8 cellular contexts compared by ENCODE assay signal in the genomic region with DNA sequence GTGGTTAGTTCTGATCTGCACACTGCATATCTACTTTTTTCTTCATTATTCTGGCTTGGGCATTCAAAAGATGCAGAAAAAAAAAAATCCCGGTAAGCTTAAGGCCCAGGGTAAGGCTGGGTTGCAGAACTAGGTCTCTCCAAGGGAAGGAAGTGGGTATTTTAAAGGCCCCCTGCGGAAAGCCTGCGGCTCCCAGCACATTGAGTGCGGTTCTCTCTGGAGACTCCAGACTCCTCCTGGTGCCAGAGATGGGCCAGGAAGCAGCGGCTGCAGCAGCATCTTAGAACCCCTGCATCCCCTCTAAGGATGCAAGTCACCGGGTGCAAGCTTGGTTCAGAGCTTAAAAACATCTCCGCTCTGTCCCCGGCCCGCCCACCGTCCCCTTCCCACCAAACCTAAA. TPM values are rescaled to one million over a fixed set of nuclear protein-coding genes. Genes with fewer than 3 reads are reported as not detected.
DNase-seq lines count a peak whose midpoint lies in the region; ATAC-seq and TF ChIP-seq lines count a peak whose summit lies in the region.

No MANE protein-coding gene starts in this region.

- no peak for TF ChIP-seq CTCF in dorsolateral prefrontal cortex (IDR thresholded peaks at IDR 0.05 in 54 of 56, conservative IDR thresholded peaks at IDR 0.05 in 2 of 56; ENCODE audit: low read depth in 1 of 56, partially characterized antibody in 56 of 56)

- H3K27ac ChIP-seq in dorsolateral prefrontal cortex (peak overlapping the region in 4 of 59 donors; percentile 6 to 33 (median 22)), muscle layer of duodenum (ENCODE audit: low read length) (no peak overlapping the region)

- H3K36me3 ChIP-seq in muscle layer of duodenum (ENCODE audit: control insufficient read depth in 1 of 2, insufficient read depth in 2 of 2, low read length in 2 of 2), result no peaks in the 10 kb centered on the region

- no peak for ATAC-seq in HG03378 (IDR thresholded peaks at IDR 0.05; ENCODE audit: unreplicated experiment)

- intact Hi-C loops in dorsolateral prefrontal cortex (cut with DNase I), result no loop called here

- peak; percentile 33 for DNase-seq in AG20443 (ENCODE audit: low spot score)
- peak; percentile 38 for DNase-seq in HuH-7.5 (ENCODE audit: low spot score)
- DNase-seq in dorsolateral prefrontal cortex, result no peak
- no peak for DNase-seq in hippocampal formation (lab: John Stamatoyannopoulos, UW)
- DNase-seq in mesenteric fat pad (ENCODE audit: low spot score), result no peak
- no peak for DNase-seq in effector CD4-positive, alpha-beta T cell

- peaks cover 0 to 6% (median 0%) of the 10 kb centered on the region in 45 donors for H3K27me3 ChIP-seq in dorsolateral prefrontal cortex
- peaks cover 12% of the 10 kb centered on the region for H3K27me3 ChIP-seq in muscle layer of duodenum (ENCODE audit: low read depth, low read length)

- H3K4me3 ChIP-seq in dorsolateral prefrontal cortex (peak overlapping the region; percentile 36 to 71 (median 57)), muscle layer of duodenum (ENCODE audit: low read depth in 1 of 2, low read length in 2 of 2) (peak overlapping the region; percentile 48 to 52)

- H3K9me3 ChIP-seq in muscle layer of duodenum (ENCODE audit: control insufficient read depth in 1 of 2, low read length in 2 of 2), result no peaks in the 10 kb centered on the region

- peaks cover 0 to 4% of the 10 kb centered on the region in 2 donors for H3K4me1 ChIP-seq in muscle layer of duodenum (ENCODE audit: control insufficient read depth in 1 of 2, insufficient read depth in 2 of 2, low read length in 2 of 2)

RNA-seq across cellular contexts. Expression of gene TGIF1, which starts 49.5 kb away (rescaled TPM):
- total RNA-seq in dorsolateral prefrontal cortex, result 10 to 100 TPM in 81 of 120 experiments, 1 to 10 TPM in 39; 5.1 to 30.2 (median 12.3) TPM
- 59.3 TPM for total RNA-seq in mesenteric fat pad

Comparison
In these comparisons a context has a peak if more than half of its experiments do, and no peak if none do; other contexts are left out.
1. DNase-seq: peak in AG20443 (single experiment) and HuH-7.5 (single experiment); none in dorsolateral prefrontal cortex (0 of 10), hippocampal formation (0 of 2), mesenteric fat pad (single experiment) and effector CD4-positive, alpha-beta T cell (single experiment).